ENCODE assay signal across 8 cellular contexts in genomic region chr15:40274350-40275274, GRCh38. TPM values are rescaled to one million over a fixed set of nuclear protein-coding genes. Genes with fewer than 3 reads are reported as not detected.
DNase-seq lines count a peak whose midpoint lies in the region; ATAC-seq, FAIRE-seq and TF ChIP-seq lines count a peak whose summit lies in the region.
"Had no signal": no experiment of that assay in that cellular context is flagged by ENCODE, and none has a peak within 500 bp of the region (broad histone marks: within the 10 kb centered on the region; RNA-seq: fewer than 3 reads in every experiment).

No MANE protein-coding gene starts in this region.

- H3K9me3 ChIP-seq in psoas muscle = no peaks in the 10 kb centered on the region
- H3K9me3 ChIP-seq in vagina = no peaks in the 10 kb centered on the region

- no peak overlapping the region for H3K4me3 ChIP-seq in NB4 (ENCODE audit: low read depth, low read length)
- H3K4me3 ChIP-seq in psoas muscle = no peak overlapping the region
- H3K4me3 ChIP-seq in vagina = no peak overlapping the region

- H3K36me3 ChIP-seq in psoas muscle (ENCODE audit: insufficient read depth in 1 of 2, low read depth in 1 of 2) = no peaks in the 10 kb centered on the region
- H3K36me3 ChIP-seq in vagina = peaks cover 0 to 7% of the 10 kb centered on the region in 2 donors

- peak; percentile 86 for FAIRE-seq in GM12892 (lab: Jason Lieb, UNC)

- no peaks in the 10 kb centered on the region for H3K4me1 ChIP-seq in psoas muscle
- H3K4me1 ChIP-seq in vagina = peaks cover 3% of the 10 kb centered on the region

- peak; percentile 80 for DNase-seq in GM12892 (ENCODE audit: insufficient read length)
- DNase-seq in NB4 (ENCODE audit: low read depth) = peak; percentile 85
- peak; percentile 56 for DNase-seq in SW480 (ENCODE audit: low spot score)
- peak; percentile 85 for DNase-seq in activated naive CD8-positive, alpha-beta T cell treated with anti-CD3 and anti-CD28 coated beads for 36 hours
- DNase-seq in Right ventricle myocardium inferior (ENCODE audit: missing footprints) = peak; percentile 93
- DNase-seq in psoas muscle = peak; percentile 80 to 90
- no peak for DNase-seq in vagina (ENCODE audit: extremely low spot score in 2 of 2)

- H3K36me3 Mint-ChIP-seq in activated naive CD8-positive, alpha-beta T cell treated with anti-CD3 and anti-CD28 coated beads for 36 hours = no peaks in the 10 kb centered on the region

- 52 to 56% (median 55%) methylated on average over 26 of the region's 26 CpGs for WGBS in psoas muscle, 3 donors

- ATAC-seq in Right ventricle myocardium inferior = peak; percentile 63
- peak; percentile 80 to 91 (median 82) for ATAC-seq in psoas muscle

- H3K4me3 Mint-ChIP-seq in activated naive CD8-positive, alpha-beta T cell treated with anti-CD3 and anti-CD28 coated beads for 36 hours = no peak overlapping the region

- peaks cover 33% of the 10 kb centered on the region for H3K27me3 Mint-ChIP-seq in activated naive CD8-positive, alpha-beta T cell treated with anti-CD3 and anti-CD28 coated beads for 36 hours

- peaks cover 4% of the 10 kb centered on the region for H3K4me1 Mint-ChIP-seq in activated naive CD8-positive, alpha-beta T cell treated with anti-CD3 and anti-CD28 coated beads for 36 hours

- H3K27ac ChIP-seq in psoas muscle (no peak overlapping the region), vagina (no peak overlapping the region)

- H3K27ac Mint-ChIP-seq in activated naive CD8-positive, alpha-beta T cell treated with anti-CD3 and anti-CD28 coated beads for 36 hours = no peak overlapping the region

- intact Hi-C loops in Right ventricle myocardium inferior (cut with DNase I) = loop anchor here (1.0 to 2.0 kb wide), 3 partner anchors 57 to 235 kb away; partner anchors contain the start of gene SRP14
- intact Hi-C loops in psoas muscle (cut with DNase I) = loop anchor here (2.0 to 5.0 kb wide), 3 partner anchors 56 to 230 kb away; no protein-coding TSS in a partner anchor
- intact Hi-C loops in vagina (cut with DNase I) = loop anchor here (5.0 kb wide), 2 partner anchors 57 to 227 kb away; no protein-coding TSS in a partner anchor

- peaks cover 0 to 12% (median 8%) of the 10 kb centered on the region in 3 donors for H3K27me3 ChIP-seq in psoas muscle (ENCODE audit: insufficient read depth in 3 of 3, low read length in 2 of 3)
- H3K27me3 ChIP-seq in vagina = no peaks in the 10 kb centered on the region

- TF ChIP-seq POLR2A in GM12892 (IDR thresholded peaks at IDR 0.05; ENCODE audit: low read depth, low read length) (no peak), NB4 (IDR thresholded peaks at IDR 0.05; ENCODE audit: extremely low read depth, insufficient read length) (no peak), vagina (IDR thresholded peaks at IDR 0.05) (no peak)

- TF ChIP-seq CTCF in NB4 (IDR thresholded peaks at IDR 0.05; ENCODE audit: low read depth, low read length) (peak; percentile 100), psoas muscle (IDR thresholded peaks at IDR 0.05) (peak; percentile 100), vagina (IDR thresholded peaks at IDR 0.05) (peak; percentile 100)

- no peaks in the 10 kb centered on the region for H3K9me3 Mint-ChIP-seq in activated naive CD8-positive, alpha-beta T cell treated with anti-CD3 and anti-CD28 coated beads for 36 hours

RNA-seq across cellular contexts. Expression of gene ANKRD63, which starts 8.3 kb away (rescaled TPM):
- polyA plus RNA-seq in GM12892 (2012; ENCODE audit: missing spikeins) = not detected
- not detected for total RNA-seq in activated naive CD8-positive, alpha-beta T cell treated with anti-CD3 and anti-CD28 coated beads for 36 hours
- total RNA-seq in Right ventricle myocardium inferior (0.92 TPM), psoas muscle (not detected), vagina (not detected)
- not detected for polyA plus RNA-seq in psoas muscle
- total RNA-seq: skeletal muscle tissue had no signal

RNA-seq across cellular contexts. Expression of gene PLCB2, which starts 33.1 kb away (rescaled TPM):
- 8.8 TPM for polyA plus RNA-seq in GM12892 (2012; ENCODE audit: missing spikeins)
- 10 to 100 TPM; 40.8 to 43.6 TPM for total RNA-seq in activated naive CD8-positive, alpha-beta T cell treated with anti-CD3 and anti-CD28 coated beads for 36 hours
- 8.2 TPM for total RNA-seq in Right ventricle myocardium inferior
- total RNA-seq in psoas muscle = 1 to 10 TPM; 1.7 to 4.6 (median 3.5) TPM
- polyA plus RNA-seq in psoas muscle = 1 to 10 TPM in 2 of 3 donors, under 1 TPM in 1; 0.73 to 2.0 (median 1.6) TPM
- total RNA-seq in vagina = 14.0 TPM

RNA-seq across cellular contexts. Expression of gene PAK6, which starts 35.7 kb away (rescaled TPM):
- 1.4 TPM for polyA plus RNA-seq in GM12892 (2012; ENCODE audit: missing spikeins)
- under 1 TPM; 0.18 to 0.35 TPM for total RNA-seq in activated naive CD8-positive, alpha-beta T cell treated with anti-CD3 and anti-CD28 coated beads for 36 hours
- 10.1 TPM for total RNA-seq in Right ventricle myocardium inferior
- 1 to 10 TPM in 2 of 4 donors, under 1 TPM in 2; 0.44 to 3.0 (median 1.2) TPM for total RNA-seq in psoas muscle
- 1 to 10 TPM in 1 of 3 donors, under 1 TPM in 2; 0.03 to 1.1 (median 0.47) TPM for polyA plus RNA-seq in psoas muscle
- total RNA-seq in vagina = 19.9 TPM

RNA-seq across cellular contexts. Expression of gene INAFM2, which starts 48.9 kb away (rescaled TPM):
- 4.6 TPM for polyA plus RNA-seq in GM12892 (2012; ENCODE audit: missing spikeins)
- 10 to 100 TPM; 13.5 to 15.5 TPM for total RNA-seq in activated naive CD8-positive, alpha-beta T cell treated with anti-CD3 and anti-CD28 coated beads for 36 hours
- total RNA-seq in Right ventricle myocardium inferior = 55.6 TPM
- total RNA-seq in psoas muscle = 10 to 100 TPM; 22.3 to 32.4 (median 28.9) TPM
- 10 to 100 TPM in 1 of 3 donors, 1 to 10 TPM in 2; 5.8 to 14.5 (median 7.9) TPM for polyA plus RNA-seq in psoas muscle
- total RNA-seq in vagina = 5.2 TPM

Comparison
In these comparisons a context has a peak if more than half of its experiments do, and no peak if none do; other contexts are left out.
1. DNase-seq: peak in GM12892 (single experiment), NB4 (single experiment), SW480 (single experiment), activated naive CD8-positive, alpha-beta T cell treated with anti-CD3 and anti-CD28 coated beads for 36 hours (single experiment), Right ventricle myocardium inferior (single experiment) and psoas muscle (2 of 2); none in vagina (0 of 2).
2. Peak in every context shown above with its lines, with median percentiles within 50 percentile points of each other: CTCF ChIP-seq.